Comparison of ENCODE assay signal across 8 cellular contexts in the genomic region with DNA sequence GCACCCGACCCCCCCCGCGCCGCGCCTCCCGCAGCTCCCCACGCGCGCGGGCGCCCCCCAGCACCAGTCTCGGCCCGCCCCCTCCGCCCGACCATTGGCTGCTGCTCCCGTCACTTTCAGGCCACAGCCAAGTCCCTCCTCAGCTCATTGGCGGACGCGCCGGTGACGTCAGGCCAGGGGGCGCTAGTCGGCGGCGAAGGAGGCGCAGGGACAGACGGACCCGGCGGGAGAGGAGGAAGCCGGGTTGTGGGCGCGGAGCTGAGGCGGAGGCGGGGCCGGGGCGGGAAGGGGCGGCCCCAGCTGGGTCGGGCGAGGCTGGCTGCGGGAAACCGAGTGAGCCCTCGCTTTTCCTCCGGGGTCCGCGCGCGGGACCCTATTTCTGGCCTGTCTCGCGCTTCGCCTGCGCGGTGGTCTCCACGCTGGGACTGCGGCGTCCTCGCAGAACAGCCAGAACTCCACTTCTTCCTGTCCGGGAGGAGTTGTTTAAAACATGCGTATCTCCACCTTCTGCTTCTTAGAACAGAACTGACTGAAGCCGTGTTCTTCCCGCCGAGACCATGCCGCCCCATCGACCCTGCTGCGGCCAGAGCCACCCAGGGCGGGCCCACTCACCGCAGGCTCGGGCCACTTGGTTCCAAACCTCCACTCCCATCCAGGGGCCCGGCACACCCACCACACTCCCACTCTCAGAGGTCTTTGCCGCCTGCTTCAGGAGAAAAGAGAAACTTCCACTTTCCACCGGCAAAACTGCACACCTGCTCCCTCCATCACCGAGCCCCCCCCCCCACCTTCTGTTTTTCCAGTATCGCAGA. TPM values are rescaled to one million over a fixed set of nuclear protein-coding genes. Genes with fewer than 3 reads are reported as not detected.
A peak's percentile ranks its signal among the peaks of the same experiment; 100 is the strongest.
DNase-seq lines count a peak whose midpoint lies in the region; TF ChIP-seq lines count a peak whose summit lies in the region.

No MANE protein-coding gene starts in this region.

- H3K36me3 ChIP-seq in HAP-1 (replicated peaks) (no peaks in the 10 kb centered on the region; the same call in 1 of the 2 replicates), stomach (peaks cover 0 to 3% (median 1%) of the 10 kb centered on the region in 4 donors)

- no peaks in the 10 kb centered on the region for H3K9me3 Mint-ChIP-seq in neural crest cell

- peaks cover 30% of the 10 kb centered on the region for H3K4me1 Mint-ChIP-seq in neural crest cell

- peaks cover 13% of the 10 kb centered on the region for H3K27me3 Mint-ChIP-seq in neural crest cell (ENCODE audit: low read depth)

- peaks cover 2% of the 10 kb centered on the region for H3K36me3 Mint-ChIP-seq in neural crest cell (ENCODE audit: low read depth)

- no peak for TF ChIP-seq EP300 in stomach (IDR thresholded peaks at IDR 0.05)

- H3K4me3 ChIP-seq in HAP-1 (peak overlapping the region; percentile 53), foreskin fibroblast (ENCODE audit: low read depth in 1 of 2, low read length in 2 of 2) (peak overlapping the region; percentile 70 to 79), stomach (peak overlapping the region; percentile 54 to 98 (median 90))

- peak overlapping the region; percentile 76 to 98 (median 94) for H3K27ac ChIP-seq in stomach

- H3K27me3 ChIP-seq in HAP-1 (ENCODE audit: low read depth) (no peaks in the 10 kb centered on the region), stomach (no peaks in the 10 kb centered on the region)

- no peak overlapping the region for H3K27ac Mint-ChIP-seq in neural crest cell (ENCODE audit: unreplicated experiment)

- WGBS in stomach, 5 donors, result 0 to 1% (median 0%) methylated on average over 20 to 72 of the region's 72 CpGs

- intact Hi-C loops in stomach (cut with DNase I; ENCODE audit: low total_unique reads), result no loop called here

- TF ChIP-seq CTCF in foreskin fibroblast (IDR thresholded peaks at IDR 0.05; ENCODE audit: low read depth, low read length) (peak; percentile 23), neural crest cell (conservative IDR thresholded peaks at IDR 0.05) (no peak), stomach (IDR thresholded peaks at IDR 0.05) (peak in 3 of 7 experiments; percentile 10 to 41 (median 10))

- DNase-seq in GF-D8 (lab: John Stamatoyannopoulos, UW) (peak; percentile 95), HAP-1 (ENCODE audit: low spot score in 2 of 2) (peak; percentile 92 to 99), M059J (ENCODE audit: low read depth) (peak; percentile 93), SHP77 (lab: John Stamatoyannopoulos, UW) (peak; percentile 98), activated gamma-delta T cell treated with Interleukin-2 at 50 U/mL for 16 hours (peak; percentile 100), foreskin fibroblast (peak; percentile 99 to 100), neural crest cell (ENCODE audit: low read depth, low spot score) (peak; percentile 100), stomach (peak; percentile 100)

- TF ChIP-seq POLR2A in stomach (IDR thresholded peaks at IDR 0.05), result peak in 2 of 4 donors; percentile 21 to 43

- in situ Hi-C loops in HAP-1 (cut with MboI; ENCODE audit: low sequenced_read_pairs), result loop anchor here (25.0 kb wide), 1 partner anchor 437 kb away; no protein-coding TSS in a partner anchor

- H3K4me3 Mint-ChIP-seq in neural crest cell, result peak overlapping the region; percentile 84

- H3K9me3 ChIP-seq in HAP-1 (no peaks in the 10 kb centered on the region), stomach (no peaks in the 10 kb centered on the region)

- H3K4me1 ChIP-seq in HAP-1 (peaks cover 7% of the 10 kb centered on the region; the same call in 1 of the 2 replicates), stomach (peaks cover 10 to 31% (median 25%) of the 10 kb centered on the region in 4 donors)

RNA-seq across cellular contexts. Expression of a gene that starts 0.5 kb away (rescaled TPM):
- 8.7 and 11.0 TPM in 2 replicates for total RNA-seq in M059J (2014; rRNA removed; shearing (Covaris generic))
- total RNA-seq in neural crest cell (51.7 and 57.1 TPM in 2 replicates), stomach (10 to 100 TPM in 3 of 5 donors, 1 to 10 TPM in 2; 5.8 to 38.9 (median 21.4) TPM)
- polyA plus RNA-seq in stomach, result 1 to 10 TPM; 5.4 to 8.2 (median 8.1) TPM

Comparison
In these comparisons a context has a peak if more than half of its experiments do, and no peak if none do; other contexts are left out.
1. Peak in every context shown above with its lines: DNase-seq, H3K4me3 ChIP-seq and H3K27ac ChIP-seq.